19 cellular contexts compared by ENCODE assay signal in the genomic region with DNA sequence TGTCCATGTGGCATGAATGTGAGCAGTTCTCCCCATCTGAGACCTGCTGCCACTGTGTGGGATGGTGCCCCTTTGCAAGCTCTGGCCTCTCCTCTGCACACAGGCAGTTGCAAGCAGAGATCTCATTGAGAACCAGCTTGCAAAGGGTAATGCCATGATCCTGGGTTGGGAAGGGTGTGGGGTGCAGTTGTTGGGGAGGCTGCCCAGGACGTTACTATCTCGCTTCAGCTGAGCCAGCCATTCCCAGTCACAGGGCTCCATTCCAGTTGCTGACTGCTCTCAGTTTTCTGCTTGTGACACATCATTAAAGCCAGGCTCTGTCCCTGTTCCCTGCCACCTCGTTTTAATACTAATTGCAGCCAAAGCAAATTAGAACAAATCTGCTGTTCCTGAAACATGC.
DNase-seq lines count a peak whose midpoint lies in the region; ATAC-seq, FAIRE-seq and TF ChIP-seq lines count a peak whose summit lies in the region.
"Had no signal": no experiment of that assay in that cellular context is flagged by ENCODE, and none has a peak within 500 bp of the region (broad histone marks: within the 10 kb centered on the region; RNA-seq: fewer than 3 reads in every experiment).

No MANE protein-coding gene starts in this region.

- WGBS in heart right ventricle, 2 donors = 57 to 62% methylated on average over 3 of the region's 3 CpGs

- no peaks in the 10 kb centered on the region for H3K79me2 ChIP-seq in OCI-LY3 (ENCODE audit: low read length)

- intact Hi-C loops in heart right ventricle (cut with DNase I) (no loop called here), left cardiac atrium (cut with DNase I) (no loop called here)

- no peaks in the 10 kb centered on the region for H3K36me3 ChIP-seq in heart right ventricle
- no peaks in the 10 kb centered on the region for H3K36me3 ChIP-seq in BLaER1
- no peaks in the 10 kb centered on the region for H3K36me3 ChIP-seq in OCI-LY3 (replicated peaks; ENCODE audit: low read depth, low read length)

- 0 out of 2 replicates have a peak overlapping the region, but pooled peaks have one; percentile 7 for H2AFZ ChIP-seq in OCI-LY3 (ENCODE audit: low read depth, low read length)
- H2AFZ ChIP-seq: GM23248 had no signal

- no peak overlapping the region for H3K27ac ChIP-seq in heart right ventricle
- no peak overlapping the region for H3K27ac ChIP-seq in BLaER1
- no peak overlapping the region for H3K27ac ChIP-seq in OCI-LY3 (ENCODE audit: low read length)
- H3K27ac ChIP-seq: GM23248 had no signal

- ATAC-seq in heart right ventricle = peak in 5 of 8 donors; percentile 42 to 58 (median 47)
- ATAC-seq in left cardiac atrium = no peak
- ATAC-seq in HG03354 (IDR thresholded peaks at IDR 0.05; ENCODE audit: poor library complexity, severe bottlenecking, unreplicated experiment) = no peak
- ATAC-seq: CD8-positive, alpha-beta T cell; HepG2 had no signal

- H3K4me2 ChIP-seq in BLaER1 (peak overlapping the region; percentile 74; the same call in 1 of the 2 replicates), OCI-LY3 (ENCODE audit: low read length) (no peak overlapping the region)

- H4K20me1 ChIP-seq in BLaER1 (no peaks in the 10 kb centered on the region), OCI-LY3 (ENCODE audit: insufficient read depth, low read length) (no peaks in the 10 kb centered on the region)

- TF ChIP-seq CTCF in heart right ventricle (IDR thresholded peaks at IDR 0.05) (no peak), OCI-LY3 (IDR thresholded peaks at IDR 0.05; ENCODE audit: low read depth, low read length) (no peak), D721Med (IDR thresholded peaks at IDR 0.05; ENCODE audit: insufficient read depth, missing control alignments) (no peak)

- H3K9ac ChIP-seq in BLaER1 (no peak overlapping the region), OCI-LY3 (ENCODE audit: low read length) (no peak overlapping the region)
- H3K9ac ChIP-seq: GM23248 had no signal

- H3K4me1 ChIP-seq in heart right ventricle = peaks cover 0 to 11% (median 0%) of the 10 kb centered on the region in 9 donors
- peaks cover 81% of the 10 kb centered on the region for H3K4me1 ChIP-seq in BLaER1
- H3K4me1 ChIP-seq in OCI-LY3 (ENCODE audit: low read length) = no peaks in the 10 kb centered on the region

- no peak for FAIRE-seq in D721Med (lab: Jason Lieb, UNC)
- FAIRE-seq: G401.6, GM12891, GM19239, H54, HepG2 had no signal

- H3K4me3 ChIP-seq in heart right ventricle (no peak overlapping the region), BLaER1 (no peak overlapping the region), OCI-LY3 (ENCODE audit: low read length) (no peak overlapping the region)
- H3K4me3 ChIP-seq: GM23248 had no signal

- DNase-seq in heart right ventricle (no peak), left cardiac atrium (no peak), D721Med (ENCODE audit: insufficient read length, low spot score) (no peak)
- DNase-seq in activated CD4-positive, alpha-beta T cell treated with anti-CD3 and anti-CD28 coated beads, Interleukin-2, amount 50 U/mL, for 48 hours = no peak
- DNase-seq: ACHN; Calu3; CD8-positive, alpha-beta T cell; DMS 273 treated with DMSO at 0.1 percent for 48 hours; GM23248; HCEC 1CT; KBM-7 had no signal

- H3K27me3 ChIP-seq in heart right ventricle (no peaks in the 10 kb centered on the region), BLaER1 (no peaks in the 10 kb centered on the region), OCI-LY3 (ENCODE audit: low read depth, low read length) (peaks cover 43% of the 10 kb centered on the region)

- H3K9me3 ChIP-seq in heart right ventricle (peaks cover 0 to 11% (median 0%) of the 10 kb centered on the region in 11 donors), BLaER1 (peaks cover 5% of the 10 kb centered on the region; the same call in 1 of the 2 replicates), OCI-LY3 (ENCODE audit: insufficient read depth, low read length) (peaks cover 7% of the 10 kb centered on the region; the same call in 1 of the 2 replicates)

Comparison
In these comparisons a context has a peak if more than half of its experiments do, and no peak if none do; other contexts are left out.
1. ATAC-seq: peak in heart right ventricle (5 of 8); none in left cardiac atrium (0 of 2) and HG03354 (single experiment).